ENCODE assay signal across 18 cellular contexts in the genomic region with DNA sequence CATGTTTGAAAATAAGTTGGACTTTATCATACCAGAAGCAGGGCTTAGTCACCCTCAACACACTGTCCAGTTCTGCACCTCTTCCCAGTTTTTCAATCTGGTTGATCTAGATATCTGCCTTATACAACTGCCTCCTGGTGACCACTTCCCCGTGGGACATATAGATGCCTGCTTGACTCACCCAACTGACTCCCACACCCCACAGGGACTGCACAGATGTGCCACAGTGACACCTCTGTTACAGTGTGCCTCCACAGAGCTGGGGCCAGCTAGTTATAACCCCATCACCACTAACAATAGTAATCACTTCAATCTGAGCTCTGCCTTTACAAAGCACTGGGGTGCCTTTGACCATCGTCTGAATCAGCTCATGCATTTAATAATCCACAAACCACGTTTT.
"Had no signal": no experiment of that assay in that cellular context is flagged by ENCODE, and none has a peak within 500 bp of the region (broad histone marks: within the 10 kb centered on the region; RNA-seq: fewer than 3 reads in every experiment).

No MANE protein-coding gene starts in this region.

- H3K27ac Mint-ChIP-seq: activated B cell treated with CpG ODN at 0.5 μM for 24 hours; activated CD4-positive, alpha-beta memory T cell treated with anti-CD3 and anti-CD28 coated beads for 36 hours; activated T-helper 1 cell treated with anti-CD3 and anti-CD28 coated beads, Interleukin-12 subunit alpha, Interleukin-12 subunit beta, Interleukin-2, Interleukin-4 antibody, amounts not matched to agents 30 ng/mL and 10 ng/mL and 1 ng/mL, durations not matched to agents 14 hours and 24 hours and 36 hours; nephron; type B pancreatic cell had no signal

- H3K36me3 Mint-ChIP-seq: activated CD4-positive, alpha-beta memory T cell treated with anti-CD3 and anti-CD28 coated beads for 36 hours; type B pancreatic cell had no signal

- H3K9me3 Mint-ChIP-seq: activated B cell treated with CpG ODN at 0.5 μM for 24 hours; activated CD4-positive, alpha-beta memory T cell treated with anti-CD3 and anti-CD28 coated beads for 36 hours; activated T-helper 1 cell treated with anti-CD3 and anti-CD28 coated beads, Interleukin-12 subunit alpha, Interleukin-12 subunit beta, Interleukin-2, Interleukin-4 antibody, amounts not matched to agents 30 ng/mL and 10 ng/mL and 1 ng/mL, durations not matched to agents 14 hours and 24 hours and 36 hours; immature natural killer cell; nephron; type B pancreatic cell had no signal

- H3K4me3 Mint-ChIP-seq: activated B cell treated with CpG ODN at 0.5 μM for 24 hours; activated CD4-positive, alpha-beta memory T cell treated with anti-CD3 and anti-CD28 coated beads for 36 hours; activated T-helper 1 cell treated with anti-CD3 and anti-CD28 coated beads, Interleukin-12 subunit alpha, Interleukin-12 subunit beta, Interleukin-2, Interleukin-4 antibody, amounts not matched to agents 30 ng/mL and 10 ng/mL and 1 ng/mL, durations not matched to agents 14 hours and 24 hours and 36 hours; immature natural killer cell; nephron; type B pancreatic cell had no signal

- DNase-seq: activated B cell treated with CpG ODN at 0.5 μM for 24 hours; activated CD4-positive, alpha-beta memory T cell treated with anti-CD3 and anti-CD28 coated beads for 36 hours; activated CD8-positive, alpha-beta memory T cell treated with anti-CD3 and anti-CD28 coated beads, Interleukin-2, amount 50 U/mL, for 48 hours; cerebellar nuclear complex; effector CD8-positive, alpha-beta T cell; foreskin fibroblast; glutamatergic neuron; immature natural killer cell; mesendoderm; nucleus accumbens; posterior cingulate gyrus; retina; SIG-M5; stimulated activated CD4-positive, alpha-beta T cell treated with anti-CD3 and anti-CD28 coated beads, Interleukin-2, amount 100 ng/mL, for 48 hours; stimulated activated naive CD4-positive, alpha-beta T cell treated with Interleukin-2 at 50 U/mL for 16 hours had no signal

- H3K27me3 Mint-ChIP-seq: type B pancreatic cell had no signal
